11 cellular contexts compared by ENCODE assay signal in genomic region chr5:14331377-14331776, GRCh38.
DNase-seq lines count a peak whose midpoint lies in the region; ATAC-seq lines count a peak whose summit lies in the region.
"Had no signal": no experiment of that assay in that cellular context is flagged by ENCODE, and none has a peak within 500 bp of the region (broad histone marks: within the 10 kb centered on the region; RNA-seq: fewer than 3 reads in every experiment).

No MANE protein-coding gene starts in this region.

- DNase-seq in germinal center (ENCODE audit: low spot score) (peak; percentile 40), H4 (ENCODE audit: low spot score) (no peak), NCI-H2029 (lab: John Stamatoyannopoulos, UW) (no peak), NCI-H1694 treated with DMSO at 0.1 percent for 48 hours (lab: John Stamatoyannopoulos, UW) (no peak)
- DNase-seq in stimulated activated CD4-positive, alpha-beta T cell treated with anti-CD3 and anti-CD28 coated beads, Interleukin-12 subunit alpha, Interleukin-12 subunit beta, amount 100 ng/mL, for 4 hours, result no peak
- DNase-seq: heart right ventricle, NCI-H226, pancreas had no signal

- H3K4me3 Mint-ChIP-seq in IgD-negative memory B cell, result peak overlapping the region in 2 of 4 donors; percentile 47 to 72

- ATAC-seq in GM18499 (IDR thresholded peaks at IDR 0.05; ENCODE audit: insufficient read depth, unreplicated experiment) (peak; percentile 90), GM21619 (IDR thresholded peaks at IDR 0.05; ENCODE audit: unreplicated experiment) (peak; percentile 63)
- ATAC-seq: heart right ventricle had no signal

- peaks cover 29 to 40% (median 40%) of the 10 kb centered on the region in 3 donors for H3K4me1 Mint-ChIP-seq in IgD-negative memory B cell

- peak overlapping the region in 2 of 3 donors; percentile 6 to 73 for H3K27ac Mint-ChIP-seq in IgD-negative memory B cell

- no peaks in the 10 kb centered on the region for H3K9me3 Mint-ChIP-seq in IgD-negative memory B cell

- H3K36me3 Mint-ChIP-seq in IgD-negative memory B cell, result peaks cover 4% of the 10 kb centered on the region

- H3K27me3 Mint-ChIP-seq in IgD-negative memory B cell, result no peaks in the 10 kb centered on the region
